ENCODE assay signal across 8 cellular contexts in the genomic region with DNA sequence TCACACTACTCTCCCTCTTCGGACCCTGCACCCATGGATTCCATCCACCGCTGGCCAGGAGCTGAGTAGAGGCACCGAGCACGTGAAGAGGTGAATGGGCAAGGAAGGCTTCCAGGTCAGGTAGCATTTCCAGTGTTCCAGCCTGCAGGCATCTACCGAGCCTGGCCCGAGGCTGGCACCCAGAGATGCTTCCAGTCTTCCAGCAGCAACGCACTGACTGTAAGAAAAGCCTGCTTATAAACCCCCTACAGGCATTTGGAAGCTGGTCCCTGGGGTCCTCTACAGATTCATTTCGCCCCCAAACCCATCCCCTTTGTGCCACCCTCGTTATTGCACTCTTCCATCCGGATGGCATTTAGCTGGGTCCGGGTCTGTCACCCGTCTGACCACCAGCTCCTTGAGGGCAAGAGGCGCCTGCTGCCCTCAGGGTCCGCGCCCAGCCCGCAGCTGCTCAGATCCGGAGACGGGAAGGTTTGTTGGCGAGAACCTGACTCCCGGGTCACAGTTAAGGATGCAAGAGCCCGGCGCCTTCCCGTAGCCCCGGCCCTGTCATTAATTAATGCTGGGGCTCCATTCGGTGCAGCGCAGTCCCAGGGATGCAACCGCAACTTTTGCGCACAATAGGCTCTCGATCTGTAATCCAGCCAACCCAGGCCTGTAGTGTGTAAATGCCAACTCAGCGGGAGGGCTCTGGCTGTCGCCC. TPM values are rescaled to one million over a fixed set of nuclear protein-coding genes. Genes with fewer than 3 reads are reported as not detected.
DNase-seq lines count a peak whose midpoint lies in the region; ATAC-seq, FAIRE-seq and TF ChIP-seq lines count a peak whose summit lies in the region.

No MANE protein-coding gene starts in this region.

- in situ Hi-C loops in HepG2 (cut with HindIII; ENCODE audit: extremely low pct_ligation_motif_present, low pct_unique_long_range_greater_than_20kb) = no loop called here

- H3K4me1 ChIP-seq in HepG2 (ENCODE audit: insufficient read depth, low read length) (peaks cover 28% of the 10 kb centered on the region), upper lobe of left lung (peaks cover 23 to 51% (median 31%) of the 10 kb centered on the region in 4 donors)

- DNase-seq in HepG2 (ENCODE audit: low spot score) = no peak
- DNase-seq in upper lobe of left lung = peak in 1 of 2 donors; percentile 15
- DNase-seq in erythroblast (lab: John Stamatoyannopoulos, UW) = no peak
- no peak for DNase-seq in MV-4-11 (lab: John Stamatoyannopoulos, UW)
- no peak for DNase-seq in RKO (ENCODE audit: low spot score)

- TF ChIP-seq CTCF in HepG2 (CRISPR knock-in tag; IDR thresholded peaks at IDR 0.05) = no peak
- no peak for TF ChIP-seq CTCF in upper lobe of left lung (IDR thresholded peaks at IDR 0.05)

- H3K27ac ChIP-seq in angular gyrus (ENCODE audit: low read depth, low read length) = peak overlapping the region; percentile 82
- H3K27ac ChIP-seq in HepG2 (ENCODE audit: extremely low read length, insufficient read depth, low read length) = no peak overlapping the region
- H3K27ac ChIP-seq in upper lobe of left lung = peak overlapping the region; percentile 99 to 100 (median 100)

- peak overlapping the region; percentile 46 for H2AFZ ChIP-seq in HepG2 (ENCODE audit: low read length)

- POLR2A ChIA-PET in HepG2 (lab: Yijun Ruan, JAX) = interaction anchor here (1.0 to 1.2 kb wide), 2 partner anchors 51 to 144 kb away, joined by 4 read pairs; a partner anchor contains a TSS

- intact Hi-C loops in HepG2 (cut with micrococcal nuclease; ENCODE audit: unreplicated experiment) = loop anchor here (5.0 kb wide), 1 partner anchor 37 kb away; no protein-coding TSS in a partner anchor

- peak; percentile 2 for ATAC-seq in GM19043 (IDR thresholded peaks at IDR 0.05; ENCODE audit: low read depth, unreplicated experiment)
- peak; percentile 25 for ATAC-seq in HG03159 (IDR thresholded peaks at IDR 0.05; ENCODE audit: unreplicated experiment)
- peak; percentile 46 for ATAC-seq in HepG2
- ATAC-seq in upper lobe of left lung (ENCODE audit: low FRiP score in 2 of 2) = peak in 1 of 2 donors; percentile 31

- H3K4me3 ChIP-seq in HepG2 (replicated peaks in 1 of 3; ENCODE audit: insufficient read depth in 1 of 3, low read depth in 2 of 3, low read length in 3 of 3) (peak overlapping the region; percentile 92 to 98 (median 93)), upper lobe of left lung (peak overlapping the region; percentile 71 to 99 (median 92))

- H3K79me2 ChIP-seq in HepG2 (ENCODE audit: insufficient read depth, low read length) = peaks cover 36% of the 10 kb centered on the region

- H3K9ac ChIP-seq in HepG2 (ENCODE audit: insufficient read depth, low read depth, low read length) = peak overlapping the region; percentile 34

- CTCF ChIA-PET in HepG2 (lab: Yijun Ruan, JAX; ENCODE audit: low intra/inter-chr PET ratio, low total read pairs) = no interaction called here

- H3K27me3 ChIP-seq in HepG2 (ENCODE audit: control insufficient read depth in 1 of 2, insufficient read depth in 2 of 2, low read length in 2 of 2) (peaks cover 1 to 4% of the 10 kb centered on the region in 2 experiments; a peak in 2 of 5 replicates), upper lobe of left lung (no peaks in the 10 kb centered on the region)

- TF ChIP-seq POLR2A in HepG2 (IDR thresholded peaks at IDR 0.05; ENCODE audit: insufficient read depth in 1 of 2, low read depth in 2 of 2, low read length in 2 of 2) (no peak), upper lobe of left lung (IDR thresholded peaks at IDR 0.05) (no peak), erythroblast (IDR thresholded peaks at IDR 0.05; ENCODE audit: low read length) (no peak)

- no peak for TF ChIP-seq RAD21 in HepG2 (CRISPR knock-in tag; IDR thresholded peaks at IDR 0.05)

- TF ChIP-seq EP300 in HepG2 (IDR thresholded peaks at IDR 0.05; ENCODE audit: low read depth in 2 of 2, low read length in 2 of 2) (no peak), HepG2 (CRISPR knock-in tag; IDR thresholded peaks at IDR 0.05; ENCODE audit: borderline replicate concordance) (no peak), upper lobe of left lung (IDR thresholded peaks at IDR 0.05) (no peak)

- peak overlapping the region; percentile 95 for H3K4me2 ChIP-seq in HepG2 (ENCODE audit: low read depth, low read length)

- FAIRE-seq in HepG2 (lab: Jason Lieb, UNC) = no peak

- H3K36me3 ChIP-seq in HepG2 (replicated peaks in 1 of 2; ENCODE audit: control insufficient read depth in 1 of 2, insufficient read depth in 2 of 2, low read length in 2 of 2) (peaks cover 0 to 4% of the 10 kb centered on the region in 2 experiments; a peak in 1 of 5 replicates), upper lobe of left lung (no peaks in the 10 kb centered on the region)

- WGBS in HepG2 (ENCODE audit: low lambda C conversion rate) = 2% methylated on average over 16 of the region's 31 CpGs
- WGBS in upper lobe of left lung, 2 donors = 12 to 19% methylated on average over 12 to 29 of the region's 31 CpGs

- H4K20me1 ChIP-seq in HepG2 (ENCODE audit: insufficient read depth, low read length) = peaks cover 23% of the 10 kb centered on the region

- BruUV-seq in HepG2 (replicated peaks; lab: Mats Ljungman, UMichigan) = no TSS peak

- H3K9me3 ChIP-seq in HepG2 (ENCODE audit: low read length) (no peaks in the 10 kb centered on the region), upper lobe of left lung (no peaks in the 10 kb centered on the region)

TF ChIP-seq in HepG2, 621 proteins besides CTCF, POLR2A, EP300 and RAD21 (continues in another document):
- TF ChIP-seq JARID2 (CRISPR knock-in tag; IDR thresholded peaks at IDR 0.05; ENCODE audit: insufficient replicate concordance) = peak; percentile 7

RNA-seq across cellular contexts. Expression of a gene that starts 0.6 kb away (rescaled TPM):
- total RNA-seq in HepG2 (2016; rRNA removed; fragmentation: Illumina TruSeq; extraction: Trizol) = 41.4 and 56.6 TPM in 2 replicates
- 25.7 and 31.4 TPM in 2 replicates for total RNA-seq in HepG2 (2016; cell fraction: cytosol; rRNA removed; fragmentation: Illumina TruSeq; extraction: Trizol; ENCODE audit: low read depth)
- 41.7 and 52.5 TPM in 2 replicates for total RNA-seq in HepG2 (2016; cell fraction: insoluble cytoplasmic fraction; rRNA removed; fragmentation: Illumina TruSeq; extraction: Trizol)
- 39.1 and 48.5 TPM in 2 replicates for total RNA-seq in HepG2 (2016; cell fraction: membrane; rRNA removed; fragmentation: Illumina TruSeq; extraction: Trizol)
- 69.9 and 73.0 TPM in 2 replicates for total RNA-seq in HepG2 (2016; cell fraction: nucleus; rRNA removed; fragmentation: Illumina TruSeq; extraction: Trizol)
- polyA plus RNA-seq in HepG2 (2011; rRNA removed) = 45.0 and 47.7 TPM in 2 replicates
- 20.4 and 22.0 TPM in 2 replicates for polyA plus RNA-seq in HepG2 (2011; cell fraction: cytosol; rRNA removed)
- polyA plus RNA-seq in HepG2 (2011; cell fraction: nucleus; rRNA removed) = 65.4 and 76.5 TPM in 2 replicates
- 28.5 and 28.9 TPM in 2 replicates for polyA plus RNA-seq in HepG2 (2012)
- polyA plus RNA-seq in HepG2 (2016; cell fraction: cytosol; fragmentation: Illumina TruSeq; extraction: Trizol; ENCODE audit: low read depth) = 16.6 and 18.4 TPM in 2 replicates
- 45.7 and 50.4 TPM in 2 replicates for polyA plus RNA-seq in HepG2 (2016; cell fraction: insoluble cytoplasmic fraction; fragmentation: Illumina TruSeq; extraction: Trizol; ENCODE audit: low read depth)
- polyA plus RNA-seq in HepG2 (2016; cell fraction: membrane; fragmentation: Illumina TruSeq; extraction: Trizol; ENCODE audit: low read depth) = 24.0 and 32.3 TPM in 2 replicates
- 133 and 146 TPM in 2 replicates for polyA plus RNA-seq in HepG2 (2016; cell fraction: nucleus; fragmentation: Illumina TruSeq; extraction: Trizol; ENCODE audit: insufficient read depth, low read depth)
- polyA minus RNA-seq in HepG2 (2011; rRNA and poly(A)+ RNA removed; ENCODE audit: low replicate concordance) = 31.1 and 72.6 TPM in 2 replicates
- polyA minus RNA-seq in HepG2 (2011; cell fraction: cytosol; rRNA and poly(A)+ RNA removed) = 21.5 and 30.2 TPM in 2 replicates
- polyA minus RNA-seq in HepG2 (2011; cell fraction: nucleus; rRNA and poly(A)+ RNA removed) = 80.9 and 98.8 TPM in 2 replicates
- 100 to 1,000 TPM in 5 of 6 donors, 10 to 100 TPM in 1; 84.5 to 190 (median 132) TPM for total RNA-seq in upper lobe of left lung

RNA-seq across cellular contexts. Expression of a gene that starts 50.6 kb away (rescaled TPM):
- total RNA-seq in HepG2 (2016; rRNA removed; fragmentation: Illumina TruSeq; extraction: Trizol) (281 and 333 TPM in 2 replicates), upper lobe of left lung (100 to 1,000 TPM; 103 to 265 (median 176) TPM)
- total RNA-seq in HepG2 (2016; cell fraction: cytosol; rRNA removed; fragmentation: Illumina TruSeq; extraction: Trizol; ENCODE audit: low read depth) = 57.6 and 59.2 TPM in 2 replicates
- 289 and 316 TPM in 2 replicates for total RNA-seq in HepG2 (2016; cell fraction: insoluble cytoplasmic fraction; rRNA removed; fragmentation: Illumina TruSeq; extraction: Trizol)
- total RNA-seq in HepG2 (2016; cell fraction: membrane; rRNA removed; fragmentation: Illumina TruSeq; extraction: Trizol) = 131 and 147 TPM in 2 replicates
- 180 TPM in 2 replicates for total RNA-seq in HepG2 (2016; cell fraction: nucleus; rRNA removed; fragmentation: Illumina TruSeq; extraction: Trizol)
- 147 and 189 TPM in 2 replicates for polyA plus RNA-seq in HepG2 (2011; rRNA removed)
- 98.3 and 109 TPM in 2 replicates for polyA plus RNA-seq in HepG2 (2011; cell fraction: cytosol; rRNA removed)
- polyA plus RNA-seq in HepG2 (2011; cell fraction: nucleus; rRNA removed) = 192 and 267 TPM in 2 replicates
- 226 and 227 TPM in 2 replicates for polyA plus RNA-seq in HepG2 (2012)
- 34.1 and 47.0 TPM in 2 replicates for polyA plus RNA-seq in HepG2 (2016; cell fraction: cytosol; fragmentation: Illumina TruSeq; extraction: Trizol; ENCODE audit: low read depth)
- 286 and 291 TPM in 2 replicates for polyA plus RNA-seq in HepG2 (2016; cell fraction: insoluble cytoplasmic fraction; fragmentation: Illumina TruSeq; extraction: Trizol; ENCODE audit: low read depth)
- 74.1 and 96.9 TPM in 2 replicates for polyA plus RNA-seq in HepG2 (2016; cell fraction: membrane; fragmentation: Illumina TruSeq; extraction: Trizol; ENCODE audit: low read depth)
- polyA plus RNA-seq in HepG2 (2016; cell fraction: nucleus; fragmentation: Illumina TruSeq; extraction: Trizol; ENCODE audit: insufficient read depth, low read depth) = 188 and 207 TPM in 2 replicates
- 81.5 and 123 TPM in 2 replicates for polyA minus RNA-seq in HepG2 (2011; rRNA and poly(A)+ RNA removed; ENCODE audit: low replicate concordance)
- polyA minus RNA-seq in HepG2 (2011; cell fraction: cytosol; rRNA and poly(A)+ RNA removed) = 55.8 and 65.8 TPM in 2 replicates
- 331 and 439 TPM in 2 replicates for polyA minus RNA-seq in HepG2 (2011; cell fraction: nucleus; rRNA and poly(A)+ RNA removed)
